In genomic region chr3:45397754-45398153, GRCh38 we compare ENCODE assay signal across 32 cellular contexts.
"Had no signal": no experiment of that assay in that cellular context is flagged by ENCODE, and none has a peak within 500 bp of the region (broad histone marks: within the 10 kb centered on the region; RNA-seq: fewer than 3 reads in every experiment).

No MANE protein-coding gene starts in this region.

- H3K27me3 Mint-ChIP-seq: activated CD4-positive, alpha-beta memory T cell treated with anti-CD3 and anti-CD28 coated beads for 36 hours; activated CD4-positive, alpha-beta T cell treated with anti-CD3 and anti-CD28 coated beads for 36 hours; activated CD4-positive, alpha-beta T cell treated with anti-CD3 and anti-CD28 coated beads, Interleukin-2, amount 10 ng/mL, durations not matched to agents 24 days and 14 days; activated CD8-positive, alpha-beta memory T cell treated with anti-CD3 and anti-CD28 coated beads, Interleukin-2, amount 10 ng/mL, durations not matched to agents 7 days and 5 days; activated naive CD4-positive, alpha-beta T cell treated with anti-CD3 and anti-CD28 coated beads, Interleukin-2, amount 50 U/mL, for 24 hours; activated naive CD8-positive, alpha-beta T cell treated with anti-CD3 and anti-CD28 coated beads for 36 hours; activated naive CD8-positive, alpha-beta T cell treated with anti-CD3 and anti-CD28 coated beads, Interleukin-2, amount 50 U/mL, for 24 hours; T-helper 17 cell had no signal

- H3K4me1 ChIP-seq: adrenal gland, body of pancreas, colonic mucosa had no signal

- H3K4me3 Mint-ChIP-seq: activated CD4-positive, alpha-beta memory T cell treated with anti-CD3 and anti-CD28 coated beads for 36 hours; activated CD4-positive, alpha-beta T cell treated with anti-CD3 and anti-CD28 coated beads for 36 hours; activated CD4-positive, alpha-beta T cell treated with anti-CD3 and anti-CD28 coated beads, Interleukin-2, amount 10 ng/mL, durations not matched to agents 24 days and 14 days; activated CD8-positive, alpha-beta memory T cell treated with anti-CD3 and anti-CD28 coated beads, Interleukin-2, amount 10 ng/mL, durations not matched to agents 7 days and 5 days; activated CD8-positive, alpha-beta T cell treated with anti-CD3 and anti-CD28 coated beads, Interleukin-2, amount 10 ng/mL, durations not matched to agents 7 days and 5 days; activated naive CD4-positive, alpha-beta T cell treated with anti-CD3 and anti-CD28 coated beads for 36 hours; activated naive CD4-positive, alpha-beta T cell treated with anti-CD3 and anti-CD28 coated beads, Interleukin-2, amount 50 U/mL, for 24 hours; activated naive CD8-positive, alpha-beta T cell treated with anti-CD3 and anti-CD28 coated beads for 36 hours; activated naive CD8-positive, alpha-beta T cell treated with anti-CD3 and anti-CD28 coated beads, Interleukin-2, amount 50 U/mL, for 24 hours; activated T-helper 1 cell treated with anti-CD3 and anti-CD28 coated beads, Interleukin-12 subunit alpha, Interleukin-12 subunit beta, Interleukin-2, Interleukin-4 antibody, amounts not matched to agents 30 ng/mL and 10 ng/mL and 1 ng/mL, durations not matched to agents 14 hours and 24 hours and 36 hours; endodermal cell; T-helper 17 cell; T-helper 2 cell treated with Interferon-gamma antibody and Interleukin-4, amounts not matched to agents 5 μg/mL and 100 μg/mL, for 36 hours had no signal

- H3K4me1 Mint-ChIP-seq: activated CD4-positive, alpha-beta T cell treated with anti-CD3 and anti-CD28 coated beads for 36 hours; activated CD4-positive, alpha-beta T cell treated with anti-CD3 and anti-CD28 coated beads, Interleukin-2, amount 10 ng/mL, durations not matched to agents 24 days and 14 days; activated CD8-positive, alpha-beta memory T cell treated with anti-CD3 and anti-CD28 coated beads, Interleukin-2, amount 10 ng/mL, durations not matched to agents 7 days and 5 days; activated naive CD8-positive, alpha-beta T cell treated with anti-CD3 and anti-CD28 coated beads for 36 hours; activated naive CD8-positive, alpha-beta T cell treated with anti-CD3 and anti-CD28 coated beads, Interleukin-2, amount 50 U/mL, for 24 hours had no signal

- H3K9me3 ChIP-seq: adrenal gland, body of pancreas, colonic mucosa had no signal

- ATAC-seq: activated CD4-positive, alpha-beta T cell treated with anti-CD3 and anti-CD28 coated beads for 36 hours; activated CD8-positive, alpha-beta memory T cell treated with anti-CD3 and anti-CD28 coated beads, Interleukin-2, amount 10 ng/mL, durations not matched to agents 7 days and 5 days; activated CD8-positive, alpha-beta T cell treated with anti-CD3 and anti-CD28 coated beads, Interleukin-2, amount 10 ng/mL, durations not matched to agents 7 days and 5 days; activated naive CD8-positive, alpha-beta T cell treated with anti-CD3 and anti-CD28 coated beads, Interleukin-2, amount 50 U/mL, for 24 hours; body of pancreas; esophagus mucosa; T-helper 17 cell had no signal

- H3K27me3 ChIP-seq: adrenal gland, body of pancreas, colonic mucosa had no signal

- H3K9me3 Mint-ChIP-seq: activated CD4-positive, alpha-beta memory T cell treated with anti-CD3 and anti-CD28 coated beads for 36 hours; activated CD4-positive, alpha-beta T cell treated with anti-CD3 and anti-CD28 coated beads, Interleukin-2, amount 10 ng/mL, durations not matched to agents 24 days and 14 days; activated naive CD4-positive, alpha-beta T cell treated with anti-CD3 and anti-CD28 coated beads for 36 hours; activated naive CD4-positive, alpha-beta T cell treated with anti-CD3 and anti-CD28 coated beads, Interleukin-2, amount 50 U/mL, for 24 hours; activated naive CD8-positive, alpha-beta T cell treated with anti-CD3 and anti-CD28 coated beads for 36 hours; activated naive CD8-positive, alpha-beta T cell treated with anti-CD3 and anti-CD28 coated beads, Interleukin-2, amount 50 U/mL, for 24 hours; activated T-helper 1 cell treated with anti-CD3 and anti-CD28 coated beads, Interleukin-12 subunit alpha, Interleukin-12 subunit beta, Interleukin-2, Interleukin-4 antibody, amounts not matched to agents 30 ng/mL and 10 ng/mL and 1 ng/mL, durations not matched to agents 14 hours and 24 hours and 36 hours; activated T-helper 2 cell treated with anti-CD3 and anti-CD28 coated beads, Interferon-gamma antibody, Interleukin-2, Interleukin-4, amounts not matched to agents 10 μg/mL and 5 μg/mL and 100 μg/mL, durations not matched to agents 14 hours and 24 hours and 36 hours; endodermal cell; T-helper 2 cell treated with Interferon-gamma antibody and Interleukin-4, amounts not matched to agents 5 μg/mL and 100 μg/mL, for 36 hours had no signal

- H3K4me3 ChIP-seq: adrenal gland, body of pancreas, colonic mucosa had no signal

- H3K27ac Mint-ChIP-seq: activated CD4-positive, alpha-beta memory T cell treated with anti-CD3 and anti-CD28 coated beads for 36 hours; activated CD4-positive, alpha-beta T cell treated with anti-CD3 and anti-CD28 coated beads for 36 hours; activated CD4-positive, alpha-beta T cell treated with anti-CD3 and anti-CD28 coated beads, Interleukin-2, amount 10 ng/mL, durations not matched to agents 24 days and 14 days; activated CD8-positive, alpha-beta memory T cell treated with anti-CD3 and anti-CD28 coated beads, Interleukin-2, amount 10 ng/mL, durations not matched to agents 7 days and 5 days; activated CD8-positive, alpha-beta T cell treated with anti-CD3 and anti-CD28 coated beads, Interleukin-2, amount 10 ng/mL, durations not matched to agents 7 days and 5 days; activated naive CD4-positive, alpha-beta T cell treated with anti-CD3 and anti-CD28 coated beads, Interleukin-2, amount 50 U/mL, for 24 hours; activated naive CD8-positive, alpha-beta T cell treated with anti-CD3 and anti-CD28 coated beads for 36 hours; activated naive CD8-positive, alpha-beta T cell treated with anti-CD3 and anti-CD28 coated beads, Interleukin-2, amount 50 U/mL, for 24 hours; activated T-helper 1 cell treated with anti-CD3 and anti-CD28 coated beads, Interleukin-12 subunit alpha, Interleukin-12 subunit beta, Interleukin-2, Interleukin-4 antibody, amounts not matched to agents 30 ng/mL and 10 ng/mL and 1 ng/mL, durations not matched to agents 14 hours and 24 hours and 36 hours; activated T-helper 2 cell treated with anti-CD3 and anti-CD28 coated beads, Interferon-gamma antibody, Interleukin-2, Interleukin-4, amounts not matched to agents 10 μg/mL and 5 μg/mL and 100 μg/mL, durations not matched to agents 14 hours and 24 hours and 36 hours; endodermal cell; T-helper 17 cell; T-helper 2 cell treated with Interferon-gamma antibody and Interleukin-4, amounts not matched to agents 5 μg/mL and 100 μg/mL, for 36 hours had no signal

- H3K27ac ChIP-seq: adrenal gland, body of pancreas, colonic mucosa had no signal

- DNase-seq: activated CD4-positive, alpha-beta memory T cell treated with anti-CD3 and anti-CD28 coated beads for 36 hours; activated CD4-positive, alpha-beta T cell treated with anti-CD3 and anti-CD28 coated beads for 36 hours; activated CD4-positive, alpha-beta T cell treated with anti-CD3 and anti-CD28 coated beads, Interleukin-2, amount 10 ng/mL, durations not matched to agents 24 days and 14 days; activated CD4-positive, CD25-positive, alpha-beta regulatory T cell; activated CD4-positive, CD25-positive, alpha-beta regulatory T cell treated with anti-CD3 and anti-CD28 coated beads, Interleukin-2, amount 50 U/mL, for 72 hours; activated CD8-positive, alpha-beta memory T cell treated with anti-CD3 and anti-CD28 coated beads, Interleukin-2, amount 10 ng/mL, durations not matched to agents 7 days and 5 days; activated CD8-positive, alpha-beta memory T cell treated with anti-CD3 and anti-CD28 coated beads, Interleukin-2, amount 50 U/mL, for 4 hours; activated CD8-positive, alpha-beta T cell treated with anti-CD3 and anti-CD28 coated beads, Interleukin-2, amount 10 ng/mL, durations not matched to agents 7 days and 5 days; activated effector memory CD4-positive, alpha-beta T cell treated with anti-CD3 and anti-CD28 coated beads, Interleukin-2, amount 50 U/mL, for 16 hours; activated naive CD4-positive, alpha-beta T cell treated with anti-CD3 and anti-CD28 coated beads for 36 hours; activated naive CD8-positive, alpha-beta T cell treated with anti-CD3 and anti-CD28 coated beads for 36 hours; activated naive CD8-positive, alpha-beta T cell treated with anti-CD3 and anti-CD28 coated beads, Interleukin-2, amount 50 U/mL, for 24 hours; activated T-cell treated with anti-CD3 and anti-CD28 coated beads, Interleukin-2, amount 50 U/mL, for 1 hour; activated T-cell treated with anti-CD3 and anti-CD28 coated beads, Interleukin-2, amount 50 U/mL, for 48 hours; adrenal gland; amygdala; aorta; body of pancreas; cerebellar nuclear complex; colonic mucosa; effector CD8-positive, alpha-beta T cell; endodermal cell; foreskin fibroblast; head of caudate nucleus; T-helper 1 cell; T-helper 17 cell; T1000 had no signal
